ENCODE assay signal across 12 cellular contexts in genomic region chr10:122261584-122261983, GRCh38. TPM values are rescaled to one million over a fixed set of nuclear protein-coding genes. Genes with fewer than 3 reads are reported as not detected.
"Had no signal": no experiment of that assay in that cellular context is flagged by ENCODE, and none has a peak within 500 bp of the region (broad histone marks: within the 10 kb centered on the region; RNA-seq: fewer than 3 reads in every experiment).

No MANE protein-coding gene starts in this region.

- H3K4me1 ChIP-seq: HAP-1 had no signal

- H3K4me2 ChIP-seq: GM23338, KMS-11 had no signal

- ATAC-seq: GM23338 had no signal

- H3K36me3 ChIP-seq: HAP-1 had no signal

- H3K9ac ChIP-seq: KMS-11 had no signal

- H3K27ac ChIP-seq: HL-60, KMS-11 had no signal

- H3K4me3 ChIP-seq: GM23338, HAP-1 had no signal

- H2AFZ ChIP-seq: GM23338 had no signal

- DNase-seq: H7, HFFc6, IMR-90, Karpas-422, KBM-7 had no signal

RNA-seq across cellular contexts. Expression of gene BTBD16, which starts 9.5 kb away (rescaled TPM):
- total RNA-seq: GM23338, H4, HFFc6, HT1080, IMR-90, LHCN-M2 had no signal
- polyA plus RNA-seq: GM23338, IMR-90 had no signal
